8 cellular contexts compared by ENCODE assay signal in genomic region chr9:129887210-129888084, GRCh38. TPM values are rescaled to one million over a fixed set of nuclear protein-coding genes. Genes with fewer than 3 reads are reported as not detected.
DNase-seq lines count a peak whose midpoint lies in the region; ATAC-seq and TF ChIP-seq lines count a peak whose summit lies in the region.

No MANE protein-coding gene starts in this region.

- no peak overlapping the region for H3K9ac ChIP-seq in subcutaneous abdominal adipose tissue (ENCODE audit: low read length in 5 of 5)

- DNase-seq in DMS153 (lab: John Stamatoyannopoulos, UW) (peak; percentile 29), NOMO-1 treated with dmso at 0.1 percent for 144 hours (lab: John Stamatoyannopoulos, UW; ENCODE audit: unreplicated experiment) (peak; percentile 26), right lobe of liver (no peak), NCI-H748 treated with DMSO at 0.1 percent for 48 hours (lab: John Stamatoyannopoulos, UW) (no peak), cerebellum (ENCODE audit: low spot score) (no peak)
- DNase-seq in activated naive CD4-positive, alpha-beta T cell treated with anti-CD3 and anti-CD28 coated beads, Interleukin-2, amount 10 ng/mL, durations not matched to agents 7 days and 5 days, result peak; percentile 76

- H3K27me3 Mint-ChIP-seq in activated naive CD4-positive, alpha-beta T cell treated with anti-CD3 and anti-CD28 coated beads, Interleukin-2, amount 10 ng/mL, durations not matched to agents 7 days and 5 days, result no peaks in the 10 kb centered on the region

- peaks cover 48% of the 10 kb centered on the region for H3K36me3 Mint-ChIP-seq in activated naive CD4-positive, alpha-beta T cell treated with anti-CD3 and anti-CD28 coated beads, Interleukin-2, amount 10 ng/mL, durations not matched to agents 7 days and 5 days

- H3K27me3 ChIP-seq in right lobe of liver (no peaks in the 10 kb centered on the region), subcutaneous abdominal adipose tissue (ENCODE audit: control insufficient read depth in 5 of 5, insufficient read depth in 4 of 5, low read length in 5 of 5) (no peaks in the 10 kb centered on the region)

- ATAC-seq in right lobe of liver, result no peak
- no peak for ATAC-seq in HG02981 (IDR thresholded peaks at IDR 0.05; ENCODE audit: unreplicated experiment)

- H3K4me3 ChIP-seq in right lobe of liver (no peak overlapping the region), subcutaneous abdominal adipose tissue (ENCODE audit: low read depth in 1 of 5, low read length in 5 of 5) (peak overlapping the region in 3 of 5 donors; percentile 44 to 62 (median 56))

- no peak for TF ChIP-seq POLR2A in right lobe of liver (IDR thresholded peaks at IDR 0.05)

- intact Hi-C loops in right lobe of liver (cut with DNase I), result loop anchor here in 1 of 2 donors (10.0 kb wide), 1 partner anchor 217 kb away; no protein-coding TSS in a partner anchor

- peak overlapping the region; percentile 99 for H3K27ac Mint-ChIP-seq in activated naive CD4-positive, alpha-beta T cell treated with anti-CD3 and anti-CD28 coated beads, Interleukin-2, amount 10 ng/mL, durations not matched to agents 7 days and 5 days

- H3K36me3 ChIP-seq in right lobe of liver (no peaks in the 10 kb centered on the region), subcutaneous abdominal adipose tissue (ENCODE audit: control insufficient read depth in 5 of 5, insufficient read depth in 5 of 5, low read length in 5 of 5) (peaks cover 0 to 14% (median 9%) of the 10 kb centered on the region in 5 donors)

- 59% methylated on average over 23 of the region's 24 CpGs for WGBS in right lobe of liver (ENCODE audit: insufficient coverage, low coverage, low lambda C conversion rate, missing lambda C conversion rate)

- no peak for TF ChIP-seq CTCF in right lobe of liver (IDR thresholded peaks at IDR 0.05)

- peak overlapping the region in 2 of 3 donors; percentile 29 to 44 for H3K27ac ChIP-seq in right lobe of liver
- no peak overlapping the region for H3K27ac ChIP-seq in subcutaneous abdominal adipose tissue (ENCODE audit: low read depth, low read length)

- H3K9me3 Mint-ChIP-seq in activated naive CD4-positive, alpha-beta T cell treated with anti-CD3 and anti-CD28 coated beads, Interleukin-2, amount 10 ng/mL, durations not matched to agents 7 days and 5 days, result no peaks in the 10 kb centered on the region

- CTCF ChIA-PET in activated naive CD4-positive, alpha-beta T cell treated with anti-CD3 and anti-CD28 coated beads, Interleukin-2, amount 10 ng/mL, durations not matched to agents 7 days and 5 days (lab: Charles Lee), result interaction anchor here (0.7 to 5.0 kb wide), 14 partner anchors 14 to 214 kb away, joined by 3 to 27 read pairs (median 4); partner anchors contain the start of gene GPR107

- peaks cover 90% of the 10 kb centered on the region for H3K4me1 Mint-ChIP-seq in activated naive CD4-positive, alpha-beta T cell treated with anti-CD3 and anti-CD28 coated beads, Interleukin-2, amount 10 ng/mL, durations not matched to agents 7 days and 5 days

- peak overlapping the region; percentile 79 for H3K4me3 Mint-ChIP-seq in activated naive CD4-positive, alpha-beta T cell treated with anti-CD3 and anti-CD28 coated beads, Interleukin-2, amount 10 ng/mL, durations not matched to agents 7 days and 5 days

- H3K9me3 ChIP-seq in right lobe of liver (no peaks in the 10 kb centered on the region), subcutaneous abdominal adipose tissue (ENCODE audit: control insufficient read depth in 5 of 5, low read length in 5 of 5) (no peaks in the 10 kb centered on the region)

- H3K4me1 ChIP-seq in right lobe of liver, result peaks cover 0 to 25% (median 2%) of the 10 kb centered on the region in 4 donors
- peaks cover 3 to 57% (median 30%) of the 10 kb centered on the region in 5 donors for H3K4me1 ChIP-seq in subcutaneous abdominal adipose tissue (ENCODE audit: control insufficient read depth in 5 of 5, insufficient read depth in 5 of 5, low read length in 5 of 5)

RNA-seq across cellular contexts. Expression of gene USP20, which starts 52.2 kb away (rescaled TPM):
- total RNA-seq in right lobe of liver (10 to 100 TPM in 4 of 6 experiments, 1 to 10 TPM in 2; 7.5 to 14.0 (median 10.8) TPM), cerebellum (11.1 TPM)

RNA-seq across cellular contexts. Expression of gene C9orf78, which starts 52.4 kb away (rescaled TPM):
- total RNA-seq in right lobe of liver (10 to 100 TPM; 25.2 to 39.8 (median 33.5) TPM), cerebellum (21.0 TPM)

Comparison
In these comparisons a context has a peak if more than half of its experiments do, and no peak if none do; other contexts are left out.
1. DNase-seq: peak in DMS153 (single experiment), NOMO-1 treated with dmso at 0.1 percent for 144 hours (single experiment) and activated naive CD4-positive, alpha-beta T cell treated with anti-CD3 and anti-CD28 coated beads, Interleukin-2, amount 10 ng/mL, durations not matched to agents 7 days and 5 days (single experiment); none in right lobe of liver (0 of 3), NCI-H748 treated with DMSO at 0.1 percent for 48 hours (single experiment) and cerebellum (single experiment).
2. H3K4me3 ChIP-seq: peak in subcutaneous abdominal adipose tissue (3 of 5); none in right lobe of liver (0 of 3).